ENCODE assay signal across 11 cellular contexts in genomic region chr1:197761654-197762053, GRCh38. TPM values are rescaled to one million over a fixed set of nuclear protein-coding genes. Genes with fewer than 3 reads are reported as not detected.
A peak's percentile ranks its signal among the peaks of the same experiment; 100 is the strongest.
DNase-seq lines count a peak whose midpoint lies in the region; ATAC-seq and TF ChIP-seq lines count a peak whose summit lies in the region.
"Had no signal": no experiment of that assay in that cellular context is flagged by ENCODE, and none has a peak within 500 bp of the region (broad histone marks: within the 10 kb centered on the region; RNA-seq: fewer than 3 reads in every experiment).

No MANE protein-coding gene starts in this region.

- ATAC-seq in GM19395 (IDR thresholded peaks at IDR 0.05; ENCODE audit: unreplicated experiment) (peak; percentile 77), HG03159 (IDR thresholded peaks at IDR 0.05; ENCODE audit: unreplicated experiment) (peak; percentile 77)
- ATAC-seq in activated T-cell treated with anti-CD3 and anti-CD28 coated beads, Interleukin-2, amount 50 U/mL, for 72 hours (replicated peaks in 1 of 2), result no peak

- H3K4me2 ChIP-seq in BLaER1, result peak overlapping the region; percentile 71
- peak overlapping the region; percentile 74 for H3K4me2 ChIP-seq in OCI-LY7 (ENCODE audit: low read length)

- 39 to 56% (median 47%) methylated on average over 2 of the region's 2 CpGs for WGBS in stomach, 5 donors

- H3K27me3 Mint-ChIP-seq in activated T-cell treated with anti-CD3 and anti-CD28 coated beads, Interleukin-2, amount 50 U/mL, for 72 hours (ENCODE audit: low read depth), result no peaks in the 10 kb centered on the region

- peak overlapping the region; percentile 65 for H3K27ac ChIP-seq in BLaER1
- peak overlapping the region; percentile 87 for H3K27ac ChIP-seq in OCI-LY7 (ENCODE audit: low read depth, low read length, poor library complexity, severe bottlenecking)
- H3K27ac ChIP-seq in stomach, result no peak overlapping the region

- CTCF ChIA-PET in OCI-LY7 (lab: Charles Lee; ENCODE audit: unreplicated experiment), result interaction anchor here (0.6 kb wide), 1 partner anchor 21 kb away, joined by 3 read pairs; no protein-coding TSS in a partner anchor

- peaks cover 0 to 2% of the 10 kb centered on the region in 2 donors for H3K36me3 Mint-ChIP-seq in activated T-cell treated with anti-CD3 and anti-CD28 coated beads, Interleukin-2, amount 50 U/mL, for 72 hours (ENCODE audit: insufficient read depth in 2 of 2)

- BruUV-seq in OCI-LY7 (replicated peaks; lab: Mats Ljungman, UMichigan), result no TSS peak

- H3K9me3 ChIP-seq in BLaER1 (no peaks in the 10 kb centered on the region; the same call in 1 of the 2 replicates), OCI-LY7 (ENCODE audit: low read length) (no peaks in the 10 kb centered on the region; the same call in 1 of the 2 replicates), stomach (no peaks in the 10 kb centered on the region)

- no peak for TF ChIP-seq POLR2A in stomach (IDR thresholded peaks at IDR 0.05)

- peaks cover 19% of the 10 kb centered on the region for H3K4me1 Mint-ChIP-seq in activated T-cell treated with anti-CD3 and anti-CD28 coated beads, Interleukin-2, amount 50 U/mL, for 72 hours (ENCODE audit: low read depth)

- intact Hi-C loops in OCI-LY7 (cut with micrococcal nuclease; ENCODE audit: unreplicated experiment) (loop anchor here (1.0 to 5.0 kb wide), 3 partner anchors 13 to 921 kb away; no protein-coding TSS in a partner anchor), stomach (cut with DNase I; ENCODE audit: low total_unique reads) (no loop called here)

- no peaks in the 10 kb centered on the region for H3K9me2 ChIP-seq in OCI-LY7 (ENCODE audit: insufficient read depth, low read length)

- H4K20me1 ChIP-seq in BLaER1 (no peaks in the 10 kb centered on the region), OCI-LY7 (ENCODE audit: insufficient read depth, low read length) (no peaks in the 10 kb centered on the region)

- H3K9ac ChIP-seq in BLaER1, result no peak overlapping the region

- H3K79me2 ChIP-seq in OCI-LY7 (ENCODE audit: insufficient read depth, low read depth, low read length), result peaks cover 40% of the 10 kb centered on the region; the same call in 1 of the 2 replicates

- no peak overlapping the region for H3K4me3 Mint-ChIP-seq in activated T-cell treated with anti-CD3 and anti-CD28 coated beads, Interleukin-2, amount 50 U/mL, for 72 hours

- H3K4me1 ChIP-seq in BLaER1 (peaks cover 27% of the 10 kb centered on the region), OCI-LY7 (ENCODE audit: insufficient read depth, low read length, poor library complexity, severe bottlenecking) (peaks cover 27% of the 10 kb centered on the region), stomach (peaks cover 0 to 21% (median 9%) of the 10 kb centered on the region in 4 donors)

- no peaks in the 10 kb centered on the region for H3K9me3 Mint-ChIP-seq in activated T-cell treated with anti-CD3 and anti-CD28 coated beads, Interleukin-2, amount 50 U/mL, for 72 hours

- H3K36me3 ChIP-seq in BLaER1 (no peaks in the 10 kb centered on the region), OCI-LY7 (ENCODE audit: insufficient read depth, low read length) (peaks cover 18% of the 10 kb centered on the region), stomach (no peaks in the 10 kb centered on the region)

- peak overlapping the region; percentile 62 for H2AFZ ChIP-seq in OCI-LY7 (ENCODE audit: low read length)

- POLR2A ChIA-PET in OCI-LY7 (lab: Charles Lee), result interaction anchor here (0.6 to 7.2 kb wide), 12 partner anchors 9 to 786 kb away, joined by 3 to 68 read pairs (median 4); partner anchors contain the start of gene DENND1B

- TF ChIP-seq CTCF in OCI-LY7 (conservative IDR thresholded peaks at IDR 0.05; ENCODE audit: low read length), result no peak
- no peak for TF ChIP-seq CTCF in stomach (IDR thresholded peaks at IDR 0.05)

- H3K27ac Mint-ChIP-seq in activated T-cell treated with anti-CD3 and anti-CD28 coated beads, Interleukin-2, amount 50 U/mL, for 72 hours, result no peak overlapping the region

- no peak for TF ChIP-seq EP300 in stomach (IDR thresholded peaks at IDR 0.05)

- DNase-seq in OCI-LY7 (ENCODE audit: low spot score) (peak; percentile 63), NCI-H1048 (lab: John Stamatoyannopoulos, UW) (no peak), stomach (no peak), activated gamma-delta T cell treated with Interleukin-2 at 50 U/mL for 16 hours (no peak)
- DNase-seq in activated T-cell treated with anti-CD3 and anti-CD28 coated beads, Interleukin-2, amount 50 U/mL, for 72 hours, result no peak
- DNase-seq: activated CD4-positive, alpha-beta T cell treated with anti-CD3 and anti-CD28 coated beads, Interleukin-2, amount 50 U/mL, for 1 hour; NCI-H1105; nucleus accumbens had no signal

- H3K27me3 ChIP-seq in BLaER1, result no peaks in the 10 kb centered on the region
- no peaks in the 10 kb centered on the region for H3K27me3 ChIP-seq in stomach

- H3K4me3 ChIP-seq in BLaER1 (peak overlapping the region; percentile 45; the same call in 1 of the 2 replicates), OCI-LY7 (ENCODE audit: low read depth, low read length, poor library complexity, severe bottlenecking) (peak overlapping the region; percentile 46), stomach (no peak overlapping the region)

RNA-seq across cellular contexts. Expression of gene DENND1B, which starts 13.6 kb away (rescaled TPM):
- total RNA-seq in OCI-LY7 (2014; rRNA removed; shearing (Covaris generic)), result 11.4 and 17.4 TPM in 2 replicates
- total RNA-seq in OCI-LY7 (2022), result 43.0 and 46.4 TPM in 2 replicates
- 100 to 1,000 TPM in 1 of 5 donors, 10 to 100 TPM in 4; 12.2 to 435 (median 28.5) TPM for total RNA-seq in stomach
- 1 to 10 TPM; 2.9 to 4.9 (median 3.0) TPM for polyA plus RNA-seq in stomach
- 10 to 100 TPM; 17.7 to 19.9 TPM for total RNA-seq in activated T-cell treated with anti-CD3 and anti-CD28 coated beads, Interleukin-2, amount 50 U/mL, for 72 hours

Comparison
In these comparisons a context has a peak if more than half of its experiments do, and no peak if none do; other contexts are left out.
1. H3K27ac ChIP-seq: peak in BLaER1 (single experiment) and OCI-LY7 (single experiment); none in stomach (0 of 5).
2. H3K4me3 ChIP-seq: peak in BLaER1 (single experiment) and OCI-LY7 (single experiment); none in stomach (0 of 4).
3. ATAC-seq: peak in GM19395 (single experiment) and HG03159 (single experiment); none in activated T-cell treated with anti-CD3 and anti-CD28 coated beads, Interleukin-2, amount 50 U/mL, for 72 hours (0 of 2).